Comparison of ENCODE assay signal across 21 cellular contexts in the genomic region with DNA sequence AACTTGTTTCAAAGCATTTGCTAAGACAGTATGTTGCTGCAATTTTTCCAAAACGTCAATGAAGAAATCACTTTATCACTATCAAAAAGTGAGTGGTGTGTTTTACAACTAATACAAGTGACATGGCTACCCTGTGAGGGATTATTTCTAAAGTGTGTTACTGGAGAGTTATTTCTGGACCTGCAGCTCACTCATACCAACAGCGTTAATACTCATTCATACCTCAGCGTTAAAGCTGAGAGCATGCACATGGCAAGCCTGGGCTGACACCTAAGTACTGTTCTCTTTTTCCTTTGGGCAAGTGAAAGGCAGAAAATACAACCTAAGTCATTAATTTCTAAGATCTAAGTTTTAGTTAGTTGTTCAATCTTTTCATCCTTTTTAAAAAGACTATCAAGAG.
"Had no signal": no experiment of that assay in that cellular context is flagged by ENCODE, and none has a peak within 500 bp of the region (broad histone marks: within the 10 kb centered on the region; RNA-seq: fewer than 3 reads in every experiment).

No MANE protein-coding gene starts in this region.

- H3K27ac ChIP-seq: coronary artery, esophagus squamous epithelium, hepatocyte, right lobe of liver, stomach, testis, tibial nerve, upper lobe of left lung had no signal

- H3K36me3 ChIP-seq: esophagus squamous epithelium, ovary, right lobe of liver, stomach, tibial nerve, upper lobe of left lung had no signal

- H3K4me1 ChIP-seq: esophagus squamous epithelium, right lobe of liver, stomach had no signal

- H3K4me3 ChIP-seq: coronary artery, esophagus squamous epithelium, hepatocyte, lung, ovary, right lobe of liver, stomach, testis, tibial nerve, upper lobe of left lung had no signal

- DNase-seq: effector memory CD8-positive, alpha-beta T cell; erythroblast; esophagus squamous epithelium; foreskin melanocyte; kidney; natural killer cell; occipital lobe; ovary; retina; right lobe of liver; stimulated activated CD4-positive, alpha-beta T cell treated with anti-CD3 and anti-CD28 coated beads, Interleukin-2, amount 100 ng/mL, for 24 hours; stimulated activated CD4-positive, alpha-beta T cell treated with anti-CD3 and anti-CD28 coated beads, Interleukin-4, amount 100 ng/mL, for 24 hours; stimulated activated naive CD4-positive, alpha-beta T cell treated with Interleukin-2 at 50 U/mL for 16 hours; stomach; upper lobe of left lung had no signal

- H3K9me3 ChIP-seq: esophagus squamous epithelium, ovary, right lobe of liver, stomach, testis, tibial nerve, upper lobe of left lung had no signal

- H3K27me3 ChIP-seq: hepatocyte, ovary, right lobe of liver, testis, tibial nerve, upper lobe of left lung had no signal

- ATAC-seq: effector memory CD8-positive, alpha-beta T cell; natural killer cell; right lobe of liver; stimulated activated effector memory CD8-positive, alpha-beta T cell treated with anti-CD3 and anti-CD28 coated beads, Interleukin-12 subunit alpha, Interleukin-12 subunit beta, amount 100 ng/mL, for 72 hours had no signal
